1 cellular context compared by ENCODE assay signal in the genomic region with DNA sequence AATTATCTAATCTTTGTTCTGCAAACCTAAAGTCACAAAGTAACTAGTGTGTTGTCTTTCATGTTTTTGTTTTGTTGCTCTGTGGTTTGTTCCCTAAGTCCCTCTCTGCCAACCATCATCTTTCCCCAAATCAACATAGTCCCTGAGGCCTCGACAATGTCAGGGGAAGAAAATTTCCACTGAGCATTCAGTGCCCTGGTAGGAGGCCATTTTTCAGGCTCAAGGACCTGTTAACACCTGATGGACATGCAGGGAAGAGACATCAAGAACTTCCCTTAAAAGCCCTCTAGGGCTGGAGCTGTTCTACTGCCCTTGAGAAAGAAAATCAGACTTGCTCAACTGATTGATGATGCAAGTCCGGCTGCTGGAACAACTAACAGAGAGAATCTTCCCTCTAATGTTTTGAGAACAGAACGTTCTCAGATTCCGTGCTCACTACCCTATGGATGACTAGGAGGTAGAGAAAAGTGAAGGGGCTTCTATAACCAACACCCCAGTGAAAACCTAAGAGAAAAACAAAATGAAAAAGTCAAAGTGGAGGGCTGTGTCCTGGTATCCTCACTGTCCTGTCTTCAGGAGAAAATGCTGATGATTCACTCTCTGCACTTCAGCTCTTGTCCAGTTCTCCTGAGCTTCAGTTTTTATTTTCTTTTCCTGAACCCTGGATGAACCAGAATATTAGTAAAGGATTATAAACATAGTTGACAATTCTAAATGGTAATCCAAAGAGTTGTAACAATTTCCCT.
TF ChIP-seq lines count a peak whose summit lies in the region.

No MANE protein-coding gene starts in this region.

TF ChIP-seq in GM23338, 12 proteins besides CTCF, POLR2A, EP300 and RAD21:
- TF ChIP-seq, protein P1, sequence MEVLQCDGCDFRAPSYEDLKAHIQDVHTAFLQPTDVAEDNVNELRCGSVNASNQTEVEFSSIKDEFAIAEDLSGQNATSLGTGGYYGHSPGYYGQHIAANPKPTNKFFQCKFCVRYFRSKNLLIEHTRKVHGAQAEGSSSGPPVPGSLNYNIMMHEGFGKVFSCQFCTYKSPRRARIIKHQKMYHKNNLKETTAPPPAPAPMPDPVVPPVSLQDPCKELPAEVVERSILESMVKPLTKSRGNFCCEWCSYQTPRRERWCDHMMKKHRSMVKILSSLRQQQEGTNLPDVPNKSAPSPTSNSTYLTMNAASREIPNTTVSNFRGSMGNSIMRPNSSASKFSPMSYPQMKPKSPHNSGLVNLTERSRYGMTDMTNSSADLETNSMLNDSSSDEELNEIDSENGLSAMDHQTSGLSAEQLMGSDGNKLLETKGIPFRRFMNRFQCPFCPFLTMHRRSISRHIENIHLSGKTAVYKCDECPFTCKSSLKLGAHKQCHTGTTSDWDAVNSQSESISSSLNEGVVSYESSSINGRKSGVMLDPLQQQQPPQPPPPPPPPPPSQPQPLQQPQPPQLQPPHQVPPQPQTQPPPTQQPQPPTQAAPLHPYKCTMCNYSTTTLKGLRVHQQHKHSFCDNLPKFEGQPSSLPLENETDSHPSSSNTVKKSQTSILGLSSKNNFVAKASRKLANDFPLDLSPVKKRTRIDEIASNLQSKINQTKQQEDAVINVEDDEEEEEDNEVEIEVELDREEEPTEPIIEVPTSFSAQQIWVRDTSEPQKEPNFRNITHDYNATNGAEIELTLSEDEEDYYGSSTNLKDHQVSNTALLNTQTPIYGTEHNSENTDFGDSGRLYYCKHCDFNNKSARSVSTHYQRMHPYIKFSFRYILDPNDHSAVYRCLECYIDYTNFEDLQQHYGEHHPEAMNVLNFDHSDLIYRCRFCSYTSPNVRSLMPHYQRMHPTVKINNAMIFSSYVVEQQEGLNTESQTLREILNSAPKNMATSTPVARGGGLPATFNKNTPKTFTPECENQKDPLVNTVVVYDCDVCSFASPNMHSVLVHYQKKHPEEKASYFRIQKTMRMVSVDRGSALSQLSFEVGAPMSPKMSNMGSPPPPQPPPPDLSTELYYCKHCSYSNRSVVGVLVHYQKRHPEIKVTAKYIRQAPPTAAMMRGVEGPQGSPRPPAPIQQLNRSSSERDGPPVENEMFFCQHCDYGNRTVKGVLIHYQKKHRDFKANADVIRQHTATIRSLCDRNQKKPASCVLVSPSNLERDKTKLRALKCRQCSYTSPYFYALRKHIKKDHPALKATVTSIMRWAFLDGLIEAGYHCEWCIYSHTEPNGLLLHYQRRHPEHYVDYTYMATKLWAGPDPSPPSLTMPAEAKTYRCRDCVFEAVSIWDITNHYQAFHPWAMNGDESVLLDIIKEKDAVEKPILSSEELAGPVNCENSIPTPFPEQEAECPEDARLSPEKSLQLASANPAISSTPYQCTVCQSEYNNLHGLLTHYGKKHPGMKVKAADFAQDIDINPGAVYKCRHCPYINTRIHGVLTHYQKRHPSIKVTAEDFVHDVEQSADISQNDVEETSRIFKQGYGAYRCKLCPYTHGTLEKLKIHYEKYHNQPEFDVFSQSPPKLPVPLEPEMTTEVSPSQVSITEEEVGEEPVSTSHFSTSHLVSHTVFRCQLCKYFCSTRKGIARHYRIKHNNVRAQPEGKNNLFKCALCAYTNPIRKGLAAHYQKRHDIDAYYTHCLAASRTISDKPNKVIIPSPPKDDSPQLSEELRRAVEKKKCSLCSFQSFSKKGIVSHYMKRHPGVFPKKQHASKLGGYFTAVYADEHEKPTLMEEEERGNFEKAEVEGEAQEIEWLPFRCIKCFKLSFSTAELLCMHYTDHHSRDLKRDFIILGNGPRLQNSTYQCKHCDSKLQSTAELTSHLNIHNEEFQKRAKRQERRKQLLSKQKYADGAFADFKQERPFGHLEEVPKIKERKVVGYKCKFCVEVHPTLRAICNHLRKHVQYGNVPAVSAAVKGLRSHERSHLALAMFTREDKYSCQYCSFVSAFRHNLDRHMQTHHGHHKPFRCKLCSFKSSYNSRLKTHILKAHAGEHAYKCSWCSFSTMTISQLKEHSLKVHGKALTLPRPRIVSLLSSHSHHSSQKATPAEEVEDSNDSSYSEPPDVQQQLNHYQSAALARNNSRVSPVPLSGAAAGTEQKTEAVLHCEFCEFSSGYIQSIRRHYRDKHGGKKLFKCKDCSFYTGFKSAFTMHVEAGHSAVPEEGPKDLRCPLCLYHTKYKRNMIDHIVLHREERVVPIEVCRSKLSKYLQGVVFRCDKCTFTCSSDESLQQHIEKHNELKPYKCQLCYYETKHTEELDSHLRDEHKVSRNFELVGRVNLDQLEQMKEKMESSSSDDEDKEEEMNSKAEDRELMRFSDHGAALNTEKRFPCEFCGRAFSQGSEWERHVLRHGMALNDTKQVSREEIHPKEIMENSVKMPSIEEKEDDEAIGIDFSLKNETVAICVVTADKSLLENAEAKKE (CRISPR knock-in tag; IDR thresholded peaks at IDR 0.05) = 0 out of 2 replicates have a peak, but pooled peaks have one; percentile 52
- TF ChIP-seq EZH2phosphoT487 (IDR thresholded peaks at IDR 0.05; ENCODE audit: unreplicated experiment) = no peak
